In the genomic region with DNA sequence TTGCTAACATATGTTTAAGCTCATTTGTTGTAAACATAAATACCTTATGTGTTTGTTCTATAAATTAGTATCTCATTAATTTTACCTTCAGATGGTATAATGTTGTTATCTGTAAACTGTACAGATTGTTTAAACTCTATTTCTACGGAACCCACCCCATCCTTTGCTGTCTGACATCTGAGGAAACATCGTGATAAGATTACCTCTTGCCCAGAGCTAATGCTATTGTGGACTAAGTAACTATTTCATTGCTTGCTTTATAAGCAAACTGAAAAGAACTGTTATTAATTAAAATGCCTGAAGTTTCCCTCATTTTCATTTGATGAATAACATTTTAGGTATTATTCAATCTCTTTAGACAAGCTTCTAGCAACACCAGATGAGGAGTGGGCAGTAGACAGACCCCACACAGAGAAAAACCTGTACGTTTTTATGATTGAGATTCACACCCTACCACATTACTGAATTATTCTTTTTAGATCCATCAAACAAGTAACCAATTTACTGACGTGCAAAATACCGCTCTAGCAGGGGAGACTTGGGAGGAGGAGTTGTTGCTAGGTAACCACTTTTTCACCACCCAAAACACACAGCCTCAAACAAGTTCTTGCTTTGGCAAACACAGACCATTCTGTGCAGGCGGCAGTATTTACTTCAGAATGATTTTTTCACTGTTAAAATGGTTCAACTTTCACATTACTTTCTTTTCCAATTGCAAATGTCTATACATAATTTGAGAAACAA, we compare ENCODE assay signal across 8 cellular contexts. TPM values are rescaled to one million over a fixed set of nuclear protein-coding genes. Genes with fewer than 3 reads are reported as not detected.
DNase-seq lines count a peak whose midpoint lies in the region; ATAC-seq and TF ChIP-seq lines count a peak whose summit lies in the region.

No MANE protein-coding gene starts in this region.

- WGBS in psoas muscle, 3 donors, result 8 to 11% (median 8%) methylated on average over 6 of the region's 6 CpGs

- intact Hi-C loops in psoas muscle (cut with DNase I), result loop anchor here (10.0 kb wide), 2 partner anchors 684 to 1164 kb away; no protein-coding TSS in a partner anchor

- H3K36me3 Mint-ChIP-seq in nephron progenitor cell (ENCODE audit: low read depth), result no peaks in the 10 kb centered on the region

- peaks cover 23% of the 10 kb centered on the region for H3K27me3 Mint-ChIP-seq in nephron progenitor cell (ENCODE audit: low read depth, poor library complexity)

- H3K4me1 Mint-ChIP-seq in nephron progenitor cell, result no peaks in the 10 kb centered on the region

- peak; percentile 74 for DNase-seq in NCI-H1092 (lab: John Stamatoyannopoulos, UW)
- DNase-seq in SK-N-DZ (ENCODE audit: low spot score), result peak; percentile 84
- peak; percentile 19 for DNase-seq in nephron progenitor cell
- no peak for DNase-seq in psoas muscle
- DNase-seq in activated CD8-positive, alpha-beta memory T cell treated with anti-CD3 and anti-CD28 coated beads, Interleukin-2, amount 50 U/mL, for 4 hours, result no peak

- no peaks in the 10 kb centered on the region for H3K9me3 ChIP-seq in psoas muscle

- H3K27ac Mint-ChIP-seq in nephron progenitor cell, result no peak overlapping the region

- H3K4me1 ChIP-seq in psoas muscle, result no peaks in the 10 kb centered on the region

- peak; percentile 77 for ATAC-seq in GM18909 (IDR thresholded peaks at IDR 0.05; ENCODE audit: poor library complexity, unreplicated experiment)
- ATAC-seq in HG03039 (IDR thresholded peaks at IDR 0.05; ENCODE audit: unreplicated experiment), result no peak
- no peak for ATAC-seq in psoas muscle
- ATAC-seq in HG02588 (IDR thresholded peaks at IDR 0.05; ENCODE audit: unreplicated experiment), result no peak

- no peak for TF ChIP-seq CTCF in nephron progenitor cell (IDR thresholded peaks at IDR 0.05)
- TF ChIP-seq CTCF in psoas muscle (IDR thresholded peaks at IDR 0.05), result no peak

- H3K27me3 ChIP-seq in psoas muscle (ENCODE audit: insufficient read depth in 3 of 3, low read length in 2 of 3), result no peaks in the 10 kb centered on the region

- H3K4me3 ChIP-seq in psoas muscle, result no peak overlapping the region

- H3K36me3 ChIP-seq in psoas muscle (ENCODE audit: insufficient read depth in 1 of 2, low read depth in 1 of 2), result no peaks in the 10 kb centered on the region

- H3K4me3 Mint-ChIP-seq in nephron progenitor cell, result no peak overlapping the region

- H3K27ac ChIP-seq in psoas muscle, result no peak overlapping the region

- no peaks in the 10 kb centered on the region for H3K9me3 Mint-ChIP-seq in nephron progenitor cell

RNA-seq across cellular contexts. Expression of gene SYT4, which starts 1.9 kb away (rescaled TPM):
- 19.3 and 21.4 TPM in 2 replicates for polyA plus RNA-seq in SK-N-DZ (2014; cell fraction: cytosol; rRNA removed)
- polyA plus RNA-seq in SK-N-DZ (2014; cell fraction: nucleus; rRNA removed), result 10.3 and 12.2 TPM in 2 replicates
- total RNA-seq in psoas muscle, result not detected
- under 1 TPM in 1 of 3 donors, not detected in 2; 0.05 TPM for polyA plus RNA-seq in psoas muscle

Comparison
In these comparisons a context has a peak if more than half of its experiments do, and no peak if none do; other contexts are left out.
1. DNase-seq: peak in NCI-H1092 (single experiment), SK-N-DZ (single experiment) and nephron progenitor cell (single experiment); none in psoas muscle (0 of 2) and activated CD8-positive, alpha-beta memory T cell treated with anti-CD3 and anti-CD28 coated beads, Interleukin-2, amount 50 U/mL, for 4 hours (single experiment).